8 cellular contexts compared by ENCODE assay signal in the genomic region with DNA sequence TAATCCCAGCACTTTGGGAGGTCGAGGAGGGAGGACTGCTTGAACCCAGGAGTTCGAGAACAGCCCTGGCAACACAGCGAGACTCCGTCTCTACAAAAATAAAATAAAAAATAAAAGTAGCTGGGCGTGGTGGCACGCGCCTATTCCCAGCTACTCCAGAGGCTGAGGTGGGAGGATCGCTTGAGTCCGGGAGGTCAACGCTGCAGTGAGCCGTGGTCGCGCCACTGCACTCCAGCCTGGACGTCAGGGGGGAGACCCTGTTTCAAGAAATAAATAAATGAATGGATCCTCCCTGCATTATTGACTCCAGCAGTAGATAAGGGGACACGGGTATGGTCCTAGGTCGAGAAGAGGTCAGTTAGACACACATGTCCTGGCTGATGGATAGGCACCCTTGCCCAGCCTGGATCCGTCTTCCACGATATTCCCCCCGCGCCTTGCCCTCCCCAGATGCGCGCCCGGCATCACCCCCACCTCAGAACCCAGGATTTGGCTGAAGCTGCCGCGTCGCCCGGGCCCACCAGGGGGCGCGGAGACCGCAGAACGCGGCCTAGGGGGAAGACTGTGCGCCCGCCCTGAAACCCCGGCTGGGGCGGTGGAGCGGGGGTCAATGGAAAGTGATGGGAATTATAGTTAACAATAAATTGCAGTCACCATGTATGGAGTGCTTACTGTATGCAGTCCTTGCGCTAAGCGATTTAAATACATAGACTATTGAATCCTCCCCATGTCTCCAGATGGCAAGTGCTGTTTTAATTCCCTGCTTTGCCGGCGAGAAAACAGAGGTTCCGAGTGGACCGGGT. TPM values are rescaled to one million over a fixed set of nuclear protein-coding genes. Genes with fewer than 3 reads are reported as not detected.
DNase-seq lines count a peak whose midpoint lies in the region; ATAC-seq, FAIRE-seq and TF ChIP-seq lines count a peak whose summit lies in the region.

No MANE protein-coding gene starts in this region.

- peak overlapping the region; percentile 87 for H3K4me3 Mint-ChIP-seq in chondrocyte (ENCODE audit: unreplicated experiment)

- DNase-seq in H54 (ENCODE audit: insufficient read length, low spot score) = peak; percentile 78
- DNase-seq in NCI-H2171 treated with DMSO at 0.1 percent for 48 hours (lab: John Stamatoyannopoulos, UW) = peak; percentile 81
- no peak for DNase-seq in chondrocyte (ENCODE audit: low spot score)
- peak; percentile 73 for DNase-seq in kidney glomerular epithelial cell (lab: John Stamatoyannopoulos, UW)
- peak; percentile 89 for DNase-seq in stimulated activated CD4-positive, alpha-beta T cell treated with anti-CD3 and anti-CD28 coated beads, Interleukin-15, amount 100 ng/mL, for 24 hours

- H3K4me1 Mint-ChIP-seq in chondrocyte (ENCODE audit: low read depth) = peaks cover 44% of the 10 kb centered on the region

- TF ChIP-seq CTCF in C4-2B (conservative IDR thresholded peaks at IDR 0.05) (peak; percentile 98), chondrocyte (IDR thresholded peaks at IDR 0.05) (peak; percentile 97)

- H3K36me3 Mint-ChIP-seq in chondrocyte (ENCODE audit: low read depth) = no peaks in the 10 kb centered on the region

- H3K27ac Mint-ChIP-seq in chondrocyte (ENCODE audit: unreplicated experiment) = peak overlapping the region; percentile 98

- no peak for FAIRE-seq in H54 (lab: Jason Lieb, UNC)

- no peaks in the 10 kb centered on the region for H3K27me3 Mint-ChIP-seq in chondrocyte (ENCODE audit: low read depth)

- no peaks in the 10 kb centered on the region for H3K9me3 Mint-ChIP-seq in chondrocyte (ENCODE audit: low read depth)

- H3K27ac ChIP-seq in C4-2B = peak overlapping the region; percentile 12; the same call in 1 of the 2 replicates

- TF ChIP-seq POLR2A in H54 (IDR thresholded peaks at IDR 0.05; ENCODE audit: low read depth, low read length) = no peak

- ATAC-seq in activated CD4-positive, CD25-positive, alpha-beta regulatory T cell treated with anti-CD3 and anti-CD28 coated beads, Interleukin-2, amount 50 U/mL, for 24 hours = peak; percentile 34
- no peak for ATAC-seq in HG03095 (IDR thresholded peaks at IDR 0.05; ENCODE audit: unreplicated experiment)

RNA-seq across cellular contexts. Expression of gene HOOK2, which starts 2.1 kb away (rescaled TPM):
- total RNA-seq in chondrocyte = 26.8 to 34.0 TPM (median 30.5 TPM) in 3 replicates

RNA-seq across cellular contexts. Expression of gene JUNB, which starts 13.9 kb away (rescaled TPM):
- total RNA-seq in chondrocyte = 99.0 to 129 TPM (median 122 TPM) in 3 replicates

RNA-seq across cellular contexts. Expression of gene PRDX2, which starts 24.2 kb away (rescaled TPM):
- total RNA-seq in chondrocyte = 184 to 211 TPM (median 190 TPM) in 3 replicates

RNA-seq across cellular contexts. Expression of gene THSD8, which starts 24.5 kb away (rescaled TPM):
- total RNA-seq in chondrocyte = 3.6 to 5.4 TPM (median 4.5 TPM) in 3 replicates

RNA-seq across cellular contexts. Expression of gene BEST2, which starts 25.8 kb away (rescaled TPM):
- total RNA-seq in chondrocyte = not detected in 3 replicates
